In genomic region chr22:20147286-20147988, GRCh38 we compare ENCODE assay signal across 1 cellular context.
TF ChIP-seq lines count a peak whose summit lies in the region.

No MANE protein-coding gene starts in this region.

TF ChIP-seq in HepG2, 621 proteins besides CTCF, POLR2A, EP300 and RAD21:
- TF ChIP-seq IRF9 (CRISPR knock-in tag; IDR thresholded peaks at IDR 0.05; ENCODE audit: borderline replicate concordance) (no peak), TCF7L2 (IDR thresholded peaks at IDR 0.05; ENCODE audit: low read depth, low read length) (no peak), SYNCRIP (IDR thresholded peaks at IDR 0.05; ENCODE audit: insufficient read depth, low read depth, low read length) (no peak), ZNF775 (CRISPR knock-in tag; IDR thresholded peaks at IDR 0.05; ENCODE audit: borderline replicate concordance) (no peak), ARID4A (CRISPR knock-in tag; IDR thresholded peaks at IDR 0.05; ENCODE audit: borderline replicate concordance) (no peak), TRIM22 (IDR thresholded peaks at IDR 0.05) (no peak), PAX8 (CRISPR knock-in tag; IDR thresholded peaks at IDR 0.05; ENCODE audit: borderline replicate concordance) (no peak), ZFP41 (CRISPR knock-in tag; IDR thresholded peaks at IDR 0.05; ENCODE audit: borderline replicate concordance) (no peak), ZNF3 (CRISPR knock-in tag; IDR thresholded peaks at IDR 0.05) (no peak), NCOA2 (CRISPR knock-in tag; IDR thresholded peaks at IDR 0.05) (no peak), ZNF274 (CRISPR knock-in tag; IDR thresholded peaks at IDR 0.05) (no peak), ZEB1 (IDR thresholded peaks at IDR 0.05; ENCODE audit: insufficient replicate concordance, low read depth) (no peak)
